In genomic region chr11:87092159-87092558, GRCh38 we compare ENCODE assay signal across 26 cellular contexts. TPM values are rescaled to one million over a fixed set of nuclear protein-coding genes. Genes with fewer than 3 reads are reported as not detected.
DNase-seq lines count a peak whose midpoint lies in the region; ATAC-seq and TF ChIP-seq lines count a peak whose summit lies in the region.
"Had no signal": no experiment of that assay in that cellular context is flagged by ENCODE, and none has a peak within 500 bp of the region (broad histone marks: within the 10 kb centered on the region; RNA-seq: fewer than 3 reads in every experiment).

No MANE protein-coding gene starts in this region.

- H3K9me3 ChIP-seq in aorta (ENCODE audit: control insufficient read depth, low read length) = no peaks in the 10 kb centered on the region
- H3K9me3 ChIP-seq: Peyer's patch had no signal

- intact Hi-C loops in aorta (cut with DNase I) = no loop called here

- H3K27me3 ChIP-seq in aorta (ENCODE audit: control insufficient read depth in 1 of 2, insufficient read depth in 2 of 2, low read length in 1 of 2) = no peaks in the 10 kb centered on the region
- H3K27me3 ChIP-seq: dorsolateral prefrontal cortex, left lung, neural progenitor cell, Peyer's patch had no signal

- DNase-seq in NOMO-1 (lab: John Stamatoyannopoulos, UW; ENCODE audit: unreplicated experiment in 2 of 2) = peak; percentile 12 to 39
- DNase-seq in NOMO-1 treated with dmso at 0.1 percent for 144 hours (lab: John Stamatoyannopoulos, UW; ENCODE audit: unreplicated experiment) = no peak
- DNase-seq in RWPE1 (ENCODE audit: low spot score) = peak; percentile 10
- no peak for DNase-seq in germinal center (ENCODE audit: low spot score)
- no peak for DNase-seq in A172 (ENCODE audit: low spot score)
- DNase-seq in NCI-H1417 treated with DMSO at 0.1 percent for 48 hours (lab: John Stamatoyannopoulos, UW) = no peak
- no peak for DNase-seq in aorta
- DNase-seq: activated CD4-positive, alpha-beta T cell treated with anti-CD3 and anti-CD28 coated beads, Interleukin-2, amount 50 U/mL, for 48 hours; activated naive CD4-positive, alpha-beta T cell; activated T-cell treated with anti-CD3 and anti-CD28 coated beads, Interleukin-2, amount 50 U/mL, for 48 hours; DMS79 treated with DMSO at 0.1 percent for 48 hours; dorsolateral prefrontal cortex; head of caudate nucleus; left lung; mesendoderm; NCI-H1092 treated with DMSO at 0.1 percent for 48 hours; NCI-H1930; NCI-H524; Peyer's patch; small intestine; stimulated activated naive CD4-positive, alpha-beta T cell had no signal

- peak; percentile 35 for ATAC-seq in esophagus mucosa
- ATAC-seq in aorta (ENCODE audit: low FRiP score) = no peak
- ATAC-seq: left lung had no signal

- POLR2A ChIA-PET in RWPE1 (lab: Yijun Ruan, JAX; ENCODE audit: low non-redundant PET) = no interaction called here

- WGBS in aorta, 2 donors = 95 to 98% methylated on average over 2 of the region's 2 CpGs

- H3K4me3 ChIP-seq in aorta (ENCODE audit: low read length in 2 of 2) = no peak overlapping the region
- H3K4me3 ChIP-seq: dorsolateral prefrontal cortex, left lung, neural progenitor cell, Peyer's patch, SK-N-MC had no signal

- CTCF ChIA-PET in RWPE1 (lab: Yijun Ruan, JAX) = no interaction called here

- H3K4me1 ChIP-seq in aorta (ENCODE audit: control insufficient read depth in 1 of 2, insufficient read depth in 2 of 2, low read length in 2 of 2) = no peaks in the 10 kb centered on the region
- H3K4me1 ChIP-seq: left lung, neural progenitor cell, parathyroid adenoma, Peyer's patch had no signal

- H3K27ac ChIP-seq in RWPE1 = no peak overlapping the region
- no peak overlapping the region for H3K27ac ChIP-seq in aorta (ENCODE audit: low read depth in 1 of 2, low read length in 2 of 2)
- H3K27ac ChIP-seq: 22Rv1, dorsolateral prefrontal cortex, left lung, neural progenitor cell, parathyroid adenoma, Peyer's patch, SK-N-MC had no signal

- H3K36me3 ChIP-seq in aorta (ENCODE audit: control insufficient read depth in 1 of 2, insufficient read depth in 2 of 2, low read length in 1 of 2) = peaks cover 0 to 2% of the 10 kb centered on the region in 2 donors

- TF ChIP-seq CTCF in RWPE1 (conservative IDR thresholded peaks at IDR 0.05; ENCODE audit: low read depth) = no peak

RNA-seq across cellular contexts. Expression of gene TMEM135, which starts 54.4 kb away (rescaled TPM):
- total RNA-seq in esophagus mucosa = 14.3 TPM
- 18.7 and 173 TPM in 2 replicates for total RNA-seq in A172 (2014; rRNA removed; shearing (Covaris generic))
- 10 to 100 TPM; 33.9 to 49.0 TPM for total RNA-seq in aorta
- 10 to 100 TPM; 10.6 to 19.8 TPM for polyA plus RNA-seq in aorta

Comparison
In these comparisons a context has a peak if more than half of its experiments do, and no peak if none do; other contexts are left out.
1. DNase-seq: peak in NOMO-1 (2 of 2) and RWPE1 (single experiment); none in NOMO-1 treated with dmso at 0.1 percent for 144 hours (single experiment), germinal center (single experiment), A172 (single experiment), NCI-H1417 treated with DMSO at 0.1 percent for 48 hours (single experiment) and aorta (0 of 2).